1 cellular context compared by ENCODE assay signal in genomic region chr2:186399082-186399644, GRCh38.
TF ChIP-seq lines count a peak whose summit lies in the region.

No MANE protein-coding gene starts in this region.

TF ChIP-seq in WTC11, 78 proteins besides CTCF, POLR2A, EP300 and RAD21 (continued from another document):
- TF ChIP-seq ATF3 (CRISPR knock-in tag; conservative IDR thresholded peaks at IDR 0.05) (no peak), MAX (CRISPR knock-in tag; IDR thresholded peaks at IDR 0.05) (no peak), ZNF138 (CRISPR knock-in tag; conservative IDR thresholded peaks at IDR 0.05) (no peak), IRF2 (CRISPR knock-in tag; IDR thresholded peaks at IDR 0.05; ENCODE audit: borderline replicate concordance, low read depth) (no peak), ZMAT4 (CRISPR knock-in tag; IDR thresholded peaks at IDR 0.05) (no peak), PRRX2 (CRISPR knock-in tag; IDR thresholded peaks at IDR 0.05) (no peak), ERG (CRISPR knock-in tag; IDR thresholded peaks at IDR 0.05) (no peak), USF1 (CRISPR knock-in tag; IDR thresholded peaks at IDR 0.05) (no peak)
